16 cellular contexts compared by ENCODE assay signal in genomic region chr4:105197777-105198176, GRCh38.
"Had no signal": no experiment of that assay in that cellular context is flagged by ENCODE, and none has a peak within 500 bp of the region (broad histone marks: within the 10 kb centered on the region; RNA-seq: fewer than 3 reads in every experiment).

No MANE protein-coding gene starts in this region.

- H3K9ac ChIP-seq: neural progenitor cell had no signal

- H3K4me2 ChIP-seq: neural progenitor cell had no signal

- H3K27me3 Mint-ChIP-seq: activated CD4-positive, alpha-beta memory T cell treated with anti-CD3 and anti-CD28 coated beads, Interleukin-2, amount 10 ng/mL, durations not matched to agents 7 days and 5 days; activated CD4-positive, alpha-beta T cell treated with anti-CD3 and anti-CD28 coated beads for 36 hours; activated naive CD4-positive, alpha-beta T cell treated with anti-CD3 and anti-CD28 coated beads, Interleukin-2, amount 10 ng/mL, durations not matched to agents 7 days and 5 days; activated T-cell treated with anti-CD3 and anti-CD28 coated beads, Interleukin-2, amount 50 U/mL, for 24 hours had no signal

- H3K27me3 ChIP-seq: colonic mucosa, gastrocnemius medialis, heart left ventricle, neural progenitor cell, pancreas, sigmoid colon had no signal

- H3K4me3 ChIP-seq: colonic mucosa, gastrocnemius medialis, heart left ventricle, neural progenitor cell, pancreas, sigmoid colon, thoracic aorta had no signal

- H3K27ac ChIP-seq: colonic mucosa, gastrocnemius medialis, neural progenitor cell, pancreas, sigmoid colon, thoracic aorta had no signal

- FAIRE-seq: pancreas had no signal

- H3K9me3 ChIP-seq: colonic mucosa, gastrocnemius medialis, heart left ventricle, pancreas, sigmoid colon, thoracic aorta had no signal

- H2AFZ ChIP-seq: neural progenitor cell had no signal

- DNase-seq: activated CD4-positive, alpha-beta memory T cell treated with anti-CD3 and anti-CD28 coated beads, Interleukin-2, amount 10 ng/mL, durations not matched to agents 7 days and 5 days; activated CD4-positive, alpha-beta T cell treated with anti-CD3 and anti-CD28 coated beads for 36 hours; activated naive CD4-positive, alpha-beta T cell treated with anti-CD3 and anti-CD28 coated beads, Interleukin-2, amount 10 ng/mL, durations not matched to agents 7 days and 5 days; activated T-cell treated with anti-CD3 and anti-CD28 coated beads, Interleukin-2, amount 50 U/mL, for 24 hours; colonic mucosa; gastrocnemius medialis; heart left ventricle; immature natural killer cell; pancreas; sigmoid colon; stimulated activated CD4-positive, alpha-beta T cell treated with anti-CD3 and anti-CD28 coated beads, Interleukin-12 subunit alpha, Interleukin-12 subunit beta, amount 100 ng/mL, for 4 hours; stimulated activated CD4-positive, alpha-beta T cell treated with anti-CD3 and anti-CD28 coated beads, Interleukin-2, amount 100 ng/mL, for 24 hours had no signal

- H3K27ac Mint-ChIP-seq: activated CD4-positive, alpha-beta memory T cell treated with anti-CD3 and anti-CD28 coated beads, Interleukin-2, amount 10 ng/mL, durations not matched to agents 7 days and 5 days; activated CD4-positive, alpha-beta T cell treated with anti-CD3 and anti-CD28 coated beads for 36 hours; activated naive CD4-positive, alpha-beta T cell treated with anti-CD3 and anti-CD28 coated beads, Interleukin-2, amount 10 ng/mL, durations not matched to agents 7 days and 5 days; activated T-cell treated with anti-CD3 and anti-CD28 coated beads, Interleukin-2, amount 50 U/mL, for 24 hours; neural progenitor cell; T-helper 1 cell treated with Interleukin-12 subunit alpha and Interleukin-12 subunit beta and Interleukin-4 antibody, amounts not matched to agents 30 μg/mL and 1 μg/mL, for 36 hours had no signal

- H3K36me3 ChIP-seq: colonic mucosa, gastrocnemius medialis, neural progenitor cell, pancreas, sigmoid colon, thoracic aorta had no signal

- H3K4me1 ChIP-seq: colonic mucosa, neural progenitor cell had no signal

- ATAC-seq: activated CD4-positive, alpha-beta T cell treated with anti-CD3 and anti-CD28 coated beads for 36 hours; gastrocnemius medialis; heart left ventricle; left lobe of liver; pancreas had no signal

- H3K4me3 Mint-ChIP-seq: activated CD4-positive, alpha-beta memory T cell treated with anti-CD3 and anti-CD28 coated beads, Interleukin-2, amount 10 ng/mL, durations not matched to agents 7 days and 5 days; activated CD4-positive, alpha-beta T cell treated with anti-CD3 and anti-CD28 coated beads for 36 hours; activated naive CD4-positive, alpha-beta T cell treated with anti-CD3 and anti-CD28 coated beads, Interleukin-2, amount 10 ng/mL, durations not matched to agents 7 days and 5 days; activated T-cell treated with anti-CD3 and anti-CD28 coated beads, Interleukin-2, amount 50 U/mL, for 24 hours; immature natural killer cell; neural progenitor cell; T-helper 1 cell treated with Interleukin-12 subunit alpha and Interleukin-12 subunit beta and Interleukin-4 antibody, amounts not matched to agents 30 μg/mL and 1 μg/mL, for 36 hours had no signal

- H3K9me3 Mint-ChIP-seq: activated CD4-positive, alpha-beta memory T cell treated with anti-CD3 and anti-CD28 coated beads, Interleukin-2, amount 10 ng/mL, durations not matched to agents 7 days and 5 days; activated naive CD4-positive, alpha-beta T cell treated with anti-CD3 and anti-CD28 coated beads, Interleukin-2, amount 10 ng/mL, durations not matched to agents 7 days and 5 days; immature natural killer cell; neural progenitor cell; T-helper 1 cell treated with Interleukin-12 subunit alpha and Interleukin-12 subunit beta and Interleukin-4 antibody, amounts not matched to agents 30 μg/mL and 1 μg/mL, for 36 hours had no signal

- H3K4me1 Mint-ChIP-seq: neural progenitor cell had no signal
